Comparison of ENCODE assay signal across 20 cellular contexts in the genomic region with DNA sequence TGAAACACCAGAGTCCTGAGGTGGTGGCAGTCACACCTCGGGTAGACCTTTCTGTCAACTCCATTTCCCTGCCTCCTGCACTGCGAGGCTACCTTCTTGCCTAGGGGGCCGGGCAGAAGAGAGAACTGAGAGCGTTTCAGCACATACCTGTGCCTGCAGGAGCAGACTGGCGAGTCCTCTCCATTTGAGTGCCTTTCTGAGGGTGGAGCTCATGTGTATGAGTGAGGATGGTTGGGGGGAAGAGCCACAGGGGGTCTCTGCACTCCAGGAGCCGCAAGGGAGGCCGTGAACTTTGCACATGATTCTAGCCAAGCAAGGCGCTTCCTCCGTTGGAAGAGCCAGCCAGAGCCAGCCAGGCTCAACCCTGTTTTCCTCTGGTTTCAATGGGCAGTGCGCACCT.
"Had no signal": no experiment of that assay in that cellular context is flagged by ENCODE, and none has a peak within 500 bp of the region (broad histone marks: within the 10 kb centered on the region; RNA-seq: fewer than 3 reads in every experiment).

No MANE protein-coding gene starts in this region.

- ATAC-seq: mucosa of descending colon; stimulated activated naive B cell treated with anti-CD40 and anti-IgM and Interleukin-4, amounts not matched to agents 10 μg/mL and 1 μg/mL and 100 μg/mL, for 72 hours had no signal

- H3K9me3 ChIP-seq: colonic mucosa had no signal

- H3K27ac ChIP-seq: colonic mucosa, dorsolateral prefrontal cortex, gastroesophageal sphincter, sigmoid colon, transverse colon had no signal

- H3K4me1 ChIP-seq: colonic mucosa, gastroesophageal sphincter, sigmoid colon, transverse colon had no signal

- H3K36me3 ChIP-seq: colonic mucosa, gastroesophageal sphincter, sigmoid colon, transverse colon had no signal

- H3K27ac Mint-ChIP-seq: activated CD4-positive, alpha-beta memory T cell treated with anti-CD3 and anti-CD28 coated beads for 36 hours; activated naive CD4-positive, alpha-beta T cell treated with anti-CD3 and anti-CD28 coated beads, Interleukin-2, amount 10 ng/mL, durations not matched to agents 7 days and 5 days; nephron progenitor cell; stimulated activated naive B cell treated with anti-CD40 and anti-IgM and Interleukin-4, amounts not matched to agents 10 μg/mL and 1 μg/mL and 100 μg/mL, for 72 hours had no signal

- H3K4me3 Mint-ChIP-seq: activated CD4-positive, alpha-beta memory T cell treated with anti-CD3 and anti-CD28 coated beads for 36 hours; activated naive CD4-positive, alpha-beta T cell treated with anti-CD3 and anti-CD28 coated beads, Interleukin-2, amount 10 ng/mL, durations not matched to agents 7 days and 5 days; nephron progenitor cell; stimulated activated naive B cell treated with anti-CD40 and anti-IgM and Interleukin-4, amounts not matched to agents 10 μg/mL and 1 μg/mL and 100 μg/mL, for 72 hours had no signal

- H3K4me3 ChIP-seq: colonic mucosa, dorsolateral prefrontal cortex, gastroesophageal sphincter, mucosa of descending colon, sigmoid colon, smooth muscle cell, transverse colon had no signal

- H3K27me3 ChIP-seq: colonic mucosa, sigmoid colon, transverse colon had no signal

- DNase-seq: activated CD4-positive, alpha-beta memory T cell treated with anti-CD3 and anti-CD28 coated beads for 36 hours; activated CD4-positive, alpha-beta T cell treated with anti-CD3 and anti-CD28 coated beads for 48 hours; activated effector memory CD4-positive, alpha-beta T cell treated with anti-CD3 and anti-CD28 coated beads, Interleukin-2, amount 50 U/mL, for 16 hours; activated naive CD4-positive, alpha-beta T cell treated with anti-CD3 and anti-CD28 coated beads, Interleukin-2, amount 10 ng/mL, durations not matched to agents 7 days and 5 days; activated T-cell treated with anti-CD3 and anti-CD28 coated beads for 4 hours; amygdala; colonic mucosa; dorsolateral prefrontal cortex; hypothalamus; mucosa of descending colon; nephron progenitor cell; occipital lobe; posterior cingulate gyrus; sigmoid colon; stimulated activated CD4-positive, alpha-beta T cell treated with anti-CD3 and anti-CD28 coated beads, Interleukin-2, amount 100 ng/mL, for 48 hours; stimulated activated CD8-positive, alpha-beta memory T cell treated with anti-CD3 and anti-CD28 coated beads, Interleukin-4, amount 100 ng/mL, for 48 hours; stimulated activated naive B cell treated with anti-CD40 and anti-IgM and Interleukin-4, amounts not matched to agents 10 μg/mL and 1 μg/mL and 100 μg/mL, for 72 hours; transverse colon had no signal

- H3K4me2 ChIP-seq: smooth muscle cell had no signal
